In the genomic region with DNA sequence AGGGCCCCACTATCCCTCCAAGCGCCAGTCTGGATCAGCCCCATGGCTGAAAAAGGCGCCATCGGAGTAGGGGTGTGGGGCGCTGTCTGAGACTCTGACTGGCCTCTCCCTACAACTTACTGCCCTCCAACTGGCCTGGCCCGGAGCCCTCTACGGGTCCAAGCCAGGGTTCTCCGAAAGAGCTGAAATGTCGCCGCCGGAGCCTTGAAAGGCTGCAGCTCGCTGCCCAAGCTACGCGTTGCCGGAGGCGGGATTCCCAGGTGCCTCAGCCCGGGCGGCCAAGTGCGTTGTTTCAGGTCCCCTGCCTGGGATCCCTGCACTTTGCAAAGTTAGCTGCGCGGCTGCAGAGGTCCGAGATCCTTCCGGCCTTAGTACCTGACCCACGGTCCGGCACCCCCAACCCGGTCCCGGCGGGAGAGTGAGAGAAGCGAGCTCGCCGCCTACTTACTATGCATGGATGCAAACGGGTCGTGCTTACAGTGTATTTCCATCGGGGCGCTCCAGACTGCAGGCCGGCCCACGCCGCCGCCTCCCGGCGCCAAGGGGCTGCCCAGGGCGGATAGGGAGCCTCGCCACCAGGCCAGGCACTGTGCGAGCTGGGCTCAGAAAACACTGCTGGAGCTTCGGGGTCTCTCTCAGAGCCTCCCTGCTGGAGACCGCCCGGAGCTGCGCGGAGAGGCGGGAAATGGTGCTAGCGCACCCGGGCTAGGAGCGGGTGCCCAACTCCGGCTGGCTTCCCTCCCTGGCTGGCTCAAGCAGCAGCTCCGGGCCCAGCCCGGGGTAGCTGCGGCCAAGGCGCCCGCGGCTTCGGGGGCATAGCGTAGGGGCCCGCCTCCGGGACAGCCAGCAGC, we compare ENCODE assay signal across 8 cellular contexts. TPM values are rescaled to one million over a fixed set of nuclear protein-coding genes. Genes with fewer than 3 reads are reported as not detected.
A peak's percentile ranks its signal among the peaks of the same experiment; 100 is the strongest.
DNase-seq lines count a peak whose midpoint lies in the region; ATAC-seq and TF ChIP-seq lines count a peak whose summit lies in the region.

No MANE protein-coding gene starts in this region.

- CTCF ChIA-PET in activated B cell treated with CpG ODN at 0.5 μM for 24 hours (lab: Charles Lee), result interaction anchor here (0.6 to 2.5 kb wide), 12 partner anchors 9 to 394 kb away, joined by 3 to 14 read pairs (median 3); no protein-coding TSS in a partner anchor

- H3K4me3 Mint-ChIP-seq in CD14-positive monocyte, result peak overlapping the region; percentile 74 to 93
- peak overlapping the region; percentile 90 for H3K4me3 Mint-ChIP-seq in activated B cell treated with CpG ODN at 0.5 μM for 24 hours
- H3K4me3 Mint-ChIP-seq in progenitor cell of endocrine pancreas (ENCODE audit: low read depth), result no peak overlapping the region

- H3K18ac ChIP-seq in mesendoderm (ENCODE audit: low read length), result no peak overlapping the region

- H2AK5ac ChIP-seq in mesendoderm (ENCODE audit: low read length), result no peak overlapping the region

- H4K8ac ChIP-seq in mesendoderm (ENCODE audit: low read depth, low read length), result no peak overlapping the region

- H3K4me1 ChIP-seq in mesendoderm (ENCODE audit: control insufficient read depth, low read depth, low read length), result peaks cover 2% of the 10 kb centered on the region

- no peak overlapping the region for H3K4ac ChIP-seq in mesendoderm (ENCODE audit: low read depth, low read length)

- no peak overlapping the region for H2BK5ac ChIP-seq in mesendoderm (ENCODE audit: low read length)

- H4K5ac ChIP-seq in mesendoderm (ENCODE audit: low read length), result no peak overlapping the region

- H3K36me3 Mint-ChIP-seq in CD14-positive monocyte (peaks cover 5 to 6% of the 10 kb centered on the region in 2 donors), activated B cell treated with CpG ODN at 0.5 μM for 24 hours (ENCODE audit: low read depth) (peaks cover 68% of the 10 kb centered on the region), progenitor cell of endocrine pancreas (ENCODE audit: insufficient read depth) (peaks cover 2% of the 10 kb centered on the region)

- in situ Hi-C loops in GM13976 (cut with MboI; ENCODE audit: low sequenced_read_pairs, unreplicated experiment), result loop anchor here (5.0 kb wide), 1 partner anchor 261 kb away; no protein-coding TSS in a partner anchor

- no peak overlapping the region for H3K27ac Mint-ChIP-seq in CD14-positive monocyte
- H3K27ac Mint-ChIP-seq in activated B cell treated with CpG ODN at 0.5 μM for 24 hours, result peak overlapping the region; percentile 95
- no peak overlapping the region for H3K27ac Mint-ChIP-seq in progenitor cell of endocrine pancreas

- peaks cover 42% of the 10 kb centered on the region for H3K4me1 Mint-ChIP-seq in CD14-positive monocyte
- H3K4me1 Mint-ChIP-seq in activated B cell treated with CpG ODN at 0.5 μM for 24 hours, result peaks cover 77% of the 10 kb centered on the region
- H3K4me1 Mint-ChIP-seq in progenitor cell of endocrine pancreas (ENCODE audit: low read depth), result peaks cover 7% of the 10 kb centered on the region

- H3K9ac ChIP-seq in mesendoderm (ENCODE audit: low read length), result no peak overlapping the region

- no peak overlapping the region for H3K56ac ChIP-seq in mesendoderm (ENCODE audit: low read length)

- no peaks in the 10 kb centered on the region for H3K79me2 ChIP-seq in mesendoderm (ENCODE audit: control insufficient read depth, insufficient read depth, low read length)

- H3K79me1 ChIP-seq in mesendoderm (ENCODE audit: low read length), result no peaks in the 10 kb centered on the region

- H3K27ac ChIP-seq in mesendoderm (ENCODE audit: low read depth, low read length), result no peak overlapping the region

- no peak overlapping the region for H3K4me3 ChIP-seq in mesendoderm (ENCODE audit: low read length)

- ATAC-seq in activated B cell treated with CpG ODN at 0.5 μM for 24 hours (ENCODE audit: low read depth), result no peak
- no peak for ATAC-seq in HG02884 (IDR thresholded peaks at IDR 0.05; ENCODE audit: unreplicated experiment)
- no peak for ATAC-seq in HG03196 (IDR thresholded peaks at IDR 0.05; ENCODE audit: unreplicated experiment)
- no peak for ATAC-seq in GM18870 (IDR thresholded peaks at IDR 0.05; ENCODE audit: unreplicated experiment)

- no peak for DNase-seq in CD14-positive monocyte (ENCODE audit: low spot score)
- peak; percentile 57 for DNase-seq in GM13976 (ENCODE audit: low spot score)
- peak; percentile 48 for DNase-seq in activated B cell treated with CpG ODN at 0.5 μM for 24 hours
- DNase-seq in mesendoderm, result peak; percentile 43
- DNase-seq in progenitor cell of endocrine pancreas (ENCODE audit: low spot score, unreplicated experiment), result no peak

- no peak overlapping the region for H2BK15ac ChIP-seq in mesendoderm (replicated peaks; ENCODE audit: low read depth)

- H3K9me3 Mint-ChIP-seq in CD14-positive monocyte (peaks cover 8 to 48% (median 34%) of the 10 kb centered on the region in 7 donors), activated B cell treated with CpG ODN at 0.5 μM for 24 hours (no peaks in the 10 kb centered on the region), progenitor cell of endocrine pancreas (ENCODE audit: low read depth) (no peaks in the 10 kb centered on the region)

- POLR2A ChIA-PET in activated B cell treated with CpG ODN at 0.5 μM for 24 hours (lab: Charles Lee), result interaction anchor here (0.8 to 16.7 kb wide), 28 partner anchors 8 to 440 kb away, joined by 3 to 291 read pairs (median 6); partner anchors contain the start of genes GRHPR, PAX5 and ZCCHC7

- H3K27me3 Mint-ChIP-seq in CD14-positive monocyte (ENCODE audit: low read depth in 3 of 3) (peaks cover 95 to 98% (median 95%) of the 10 kb centered on the region in 3 donors), activated B cell treated with CpG ODN at 0.5 μM for 24 hours (no peaks in the 10 kb centered on the region), progenitor cell of endocrine pancreas (peaks cover 95% of the 10 kb centered on the region)

- intact Hi-C loops in CD14-positive monocyte (cut with micrococcal nuclease), result no loop called here
- intact Hi-C loops in activated B cell treated with CpG ODN at 0.5 μM for 24 hours (cut with micrococcal nuclease), result loop anchor here (1.0 to 10.0 kb wide), 5 partner anchors 32 to 548 kb away; partner anchors contain the start of gene FBXO10

- no peaks in the 10 kb centered on the region for H3K36me3 ChIP-seq in mesendoderm (ENCODE audit: control insufficient read depth, insufficient read depth, low read length)

- no peak overlapping the region for H2BK120ac ChIP-seq in mesendoderm (ENCODE audit: low read depth, low read length)

- H3K27me3 ChIP-seq in mesendoderm (ENCODE audit: insufficient read depth, low read length, poor library complexity), result peaks cover 83% of the 10 kb centered on the region

- peak overlapping the region; percentile 25 for H3K4me2 ChIP-seq in mesendoderm (ENCODE audit: low read length)

- H3K23ac ChIP-seq in mesendoderm (ENCODE audit: low read length), result no peak overlapping the region

- TF ChIP-seq CTCF in CD14-positive monocyte (IDR thresholded peaks at IDR 0.05), result no peak
- no peak for TF ChIP-seq CTCF in GM13976 (IDR thresholded peaks at IDR 0.05; ENCODE audit: borderline replicate concordance, control extremely low read depth, extremely low read depth, insufficient read depth, missing control alignments)
- TF ChIP-seq CTCF in activated B cell treated with CpG ODN at 0.5 μM for 24 hours (IDR thresholded peaks at IDR 0.05), result no peak
- no peak for TF ChIP-seq CTCF in progenitor cell of endocrine pancreas (IDR thresholded peaks at IDR 0.05; ENCODE audit: unreplicated experiment)

- WGBS in mesendoderm (ENCODE audit: extremely low coverage, insufficient coverage, low lambda C conversion rate), result no CpG with 5 or more reads among the region's 63 CpGs

RNA-seq across cellular contexts. Expression of gene PAX5, which starts 7.8 kb away (rescaled TPM):
- polyA plus RNA-seq in CD14-positive monocyte, result under 1 TPM in 1 of 2 donors, not detected in 1; 0.03 TPM
- total RNA-seq in activated B cell treated with CpG ODN at 0.5 μM for 24 hours (580 and 619 TPM in 2 replicates), progenitor cell of endocrine pancreas (not detected in 2 replicates)
- polyA plus RNA-seq in mesendoderm (2013, experiment 1 of 2), result 0.06 TPM
- 0.08 TPM for polyA plus RNA-seq in mesendoderm (2013, experiment 2 of 2)

Comparison
In these comparisons a context has a peak if more than half of its experiments do, and no peak if none do; other contexts are left out.
1. DNase-seq: peak in GM13976 (single experiment), activated B cell treated with CpG ODN at 0.5 μM for 24 hours (single experiment) and mesendoderm (single experiment); none in CD14-positive monocyte (single experiment) and progenitor cell of endocrine pancreas (single experiment).
2. RNA of gene PAX5, which starts 7.8 kb away (total RNA-seq): 580 to 619 TPM in activated B cell treated with CpG ODN at 0.5 μM for 24 hours; not detected in progenitor cell of endocrine pancreas; every median in the first group is over 100 times any median in the second.